Comparison of ENCODE assay signal across 10 cellular contexts in genomic region chr3:51799879-51800757, GRCh38. TPM values are rescaled to one million over a fixed set of nuclear protein-coding genes. Genes with fewer than 3 reads are reported as not detected.
A peak's percentile ranks its signal among the peaks of the same experiment; 100 is the strongest.
DNase-seq lines count a peak whose midpoint lies in the region; TF ChIP-seq lines count a peak whose summit lies in the region.
"Had no signal": no experiment of that assay in that cellular context is flagged by ENCODE, and none has a peak within 500 bp of the region (broad histone marks: within the 10 kb centered on the region; RNA-seq: fewer than 3 reads in every experiment).

No MANE protein-coding gene starts in this region.

- POLR2A ChIA-PET in PC-9 (lab: Charles Lee; ENCODE audit: unreplicated experiment), result interaction anchor here (0.7 kb wide), 1 partner anchor 81 kb away, joined by 3 read pairs; no protein-coding TSS in a partner anchor

- no peaks in the 10 kb centered on the region for H4K20me1 ChIP-seq in PC-9 (ENCODE audit: insufficient read depth)

- H3K36me3 Mint-ChIP-seq in HFFc6 (ENCODE audit: low read depth), result no peaks in the 10 kb centered on the region
- H3K36me3 Mint-ChIP-seq: CD8-positive, alpha-beta memory T cell had no signal

- BruUV-seq in PC-9 (replicated peaks; lab: Mats Ljungman, UMichigan), result no TSS peak

- H3K27ac ChIP-seq in PC-9, result no peak overlapping the region
- no peak overlapping the region for H3K27ac ChIP-seq in coronary artery

- H3K9me3 Mint-ChIP-seq in HFFc6, result no peaks in the 10 kb centered on the region
- H3K9me3 Mint-ChIP-seq: CD8-positive, alpha-beta memory T cell; stimulated activated naive CD8-positive, alpha-beta T cell treated with anti-CD3 and anti-CD28 coated beads, Interleukin-15, Interleukin-2, amounts not matched to agents 100 ng/mL and 50 ng/mL, for 24 hours had no signal

- H3K27me3 Mint-ChIP-seq in HFFc6 (ENCODE audit: insufficient read depth), result peaks cover 19% of the 10 kb centered on the region

- no peaks in the 10 kb centered on the region; the same call in 1 of the 2 replicates for H3K4me1 Mint-ChIP-seq in HFFc6 (ENCODE audit: low read depth)

- no peaks in the 10 kb centered on the region for H3F3A ChIP-seq in PC-9 (ENCODE audit: insufficient read depth, low read depth)

- TF ChIP-seq CTCF in HFFc6 (IDR thresholded peaks at IDR 0.05) (peak; percentile 91), PC-9 (conservative IDR thresholded peaks at IDR 0.05) (peak; percentile 78), coronary artery (IDR thresholded peaks at IDR 0.05) (peak; percentile 66)

- H3K4me2 ChIP-seq in PC-9, result no peak overlapping the region

- H3K4me3 Mint-ChIP-seq in HFFc6, result no peak overlapping the region
- H3K4me3 Mint-ChIP-seq: CD8-positive, alpha-beta memory T cell; stimulated activated naive CD8-positive, alpha-beta T cell treated with anti-CD3 and anti-CD28 coated beads, Interleukin-15, Interleukin-2, amounts not matched to agents 100 ng/mL and 50 ng/mL, for 24 hours had no signal

- DNase-seq in NCI-H1092 treated with DMSO at 0.1 percent for 48 hours (lab: John Stamatoyannopoulos, UW), result peak; percentile 8
- DNase-seq in NCI-H1092 (lab: John Stamatoyannopoulos, UW), result no peak
- DNase-seq in HFFc6, result peak; percentile 77
- DNase-seq in PC-9, result peak; percentile 23 to 65
- DNase-seq in coronary artery (ENCODE audit: low spot score), result no peak
- DNase-seq in medulla oblongata (ENCODE audit: extremely low spot score), result peak; percentile 68
- no peak for DNase-seq in occipital lobe (lab: John Stamatoyannopoulos, UW)
- no peak for DNase-seq in NCI-H2107 treated with DMSO at 0.1 percent for 48 hours (lab: John Stamatoyannopoulos, UW; ENCODE audit: unreplicated experiment)

- no peak overlapping the region for H2AFZ ChIP-seq in PC-9

- no peaks in the 10 kb centered on the region for H3K9me3 ChIP-seq in PC-9 (ENCODE audit: insufficient read depth, low read depth)

- intact Hi-C loops in PC-9 (cut with micrococcal nuclease; ENCODE audit: unreplicated experiment), result loop anchor here (5.0 kb wide), 1 partner anchor 83 kb away; no protein-coding TSS in a partner anchor

- H3K4me1 ChIP-seq in PC-9 (replicated peaks; ENCODE audit: insufficient read depth), result no peaks in the 10 kb centered on the region

- H3K27me3 ChIP-seq in PC-9 (ENCODE audit: insufficient read depth, low read depth), result no peaks in the 10 kb centered on the region

- H3K79me2 ChIP-seq in PC-9 (ENCODE audit: low read depth), result no peaks in the 10 kb centered on the region

- no peak overlapping the region for H3K27ac Mint-ChIP-seq in HFFc6

- H3K9me2 ChIP-seq in PC-9 (ENCODE audit: insufficient read depth), result no peaks in the 10 kb centered on the region

- H3K36me3 ChIP-seq in PC-9 (ENCODE audit: low read depth), result no peaks in the 10 kb centered on the region

- no peak overlapping the region for H3K4me3 ChIP-seq in PC-9
- no peak overlapping the region for H3K4me3 ChIP-seq in coronary artery

- CTCF ChIA-PET in PC-9 (lab: Charles Lee), result interaction anchor here (0.6 to 0.7 kb wide), 2 partner anchors 143 to 297 kb away, joined by 3 to 4 read pairs; no protein-coding TSS in a partner anchor

RNA-seq across cellular contexts. Expression of gene IQCF6, which starts 21.1 kb away (rescaled TPM):
- not detected for total RNA-seq in HFFc6 (2021; fragmentation: NEBNext Ultra II Directional; extraction: Animal tissue kit (Norgen Biotek cat#: 25700))
- total RNA-seq in PC-9 (2021), result not detected in 2 replicates
- not detected for total RNA-seq in occipital lobe
- total RNA-seq: CD8-positive, alpha-beta memory T cell had no signal

Comparison
In these comparisons a context has a peak if more than half of its experiments do, and no peak if none do; other contexts are left out.
1. DNase-seq: peak in NCI-H1092 treated with DMSO at 0.1 percent for 48 hours (single experiment), HFFc6 (single experiment), PC-9 (2 of 2) and medulla oblongata (single experiment); none in NCI-H1092 (single experiment), coronary artery (single experiment), occipital lobe (single experiment) and NCI-H2107 treated with DMSO at 0.1 percent for 48 hours (single experiment).
2. Peak in every context shown above with its lines, with median percentiles within 50 percentile points of each other: CTCF ChIP-seq.